Comparison of ENCODE assay signal across 20 cellular contexts in genomic region chr22:26399288-26399687, GRCh38. TPM values are rescaled to one million over a fixed set of nuclear protein-coding genes. Genes with fewer than 3 reads are reported as not detected.
A peak's percentile ranks its signal among the peaks of the same experiment; 100 is the strongest.
DNase-seq lines count a peak whose midpoint lies in the region; ATAC-seq and TF ChIP-seq lines count a peak whose summit lies in the region.
"Had no signal": no experiment of that assay in that cellular context is flagged by ENCODE, and none has a peak within 500 bp of the region (broad histone marks: within the 10 kb centered on the region; RNA-seq: fewer than 3 reads in every experiment).

No MANE protein-coding gene starts in this region.

- H2AFZ ChIP-seq in Loucy (ENCODE audit: low read length): peak overlapping the region; percentile 10; the same call in 1 of the 2 replicates

- no peaks in the 10 kb centered on the region for H3K9me3 ChIP-seq in Loucy (ENCODE audit: insufficient read depth, low read depth, low read length)
- H3K9me3 ChIP-seq: BE2C, ovary, SJSA1, thoracic aorta, vagina had no signal

- H3K4me3 Mint-ChIP-seq in brain: no peak overlapping the region
- H3K4me3 Mint-ChIP-seq: activated CD8-positive, alpha-beta T cell treated with anti-CD3 and anti-CD28 coated beads for 36 hours; CD8-positive, alpha-beta memory T cell; natural killer cell; T-helper 1 cell treated with Interleukin-12 subunit alpha and Interleukin-12 subunit beta and Interleukin-4 antibody, amounts not matched to agents 30 μg/mL and 1 μg/mL, for 36 hours had no signal

- no peak for ATAC-seq in HG03095 (IDR thresholded peaks at IDR 0.05; ENCODE audit: unreplicated experiment)
- ATAC-seq: stimulated activated naive CD8-positive, alpha-beta T cell treated with anti-CD3 and anti-CD28 coated beads, Interleukin-15, Interleukin-2, amounts not matched to agents 100 U/mL and 50 U/mL, for 24 hours had no signal

- H3K79me2 ChIP-seq in Loucy (ENCODE audit: insufficient read depth, low read length): no peaks in the 10 kb centered on the region

- peak overlapping the region in 3 of 5 experiments; percentile 87 to 92 (median 90) for H3K27ac Mint-ChIP-seq in brain
- H3K27ac Mint-ChIP-seq: activated CD8-positive, alpha-beta T cell treated with anti-CD3 and anti-CD28 coated beads for 36 hours; activated naive CD4-positive, alpha-beta T cell treated with anti-CD3 and anti-CD28 coated beads, Interleukin-2, amount 50 U/mL, for 72 hours; natural killer cell; T-helper 1 cell treated with Interleukin-12 subunit alpha and Interleukin-12 subunit beta and Interleukin-4 antibody, amounts not matched to agents 30 μg/mL and 1 μg/mL, for 36 hours had no signal

- H3K36me3 ChIP-seq in Loucy (ENCODE audit: insufficient read depth, low read length): no peaks in the 10 kb centered on the region
- H3K36me3 ChIP-seq: BE2C, ovary, SJSA1, thoracic aorta, vagina had no signal

- DNase-seq in AG08396 (ENCODE audit: low spot score): peak; percentile 26
- peak; percentile 36 for DNase-seq in hepatic stellate cell (ENCODE audit: low spot score)
- DNase-seq in glomerular visceral epithelial cell (ENCODE audit: extremely low spot score): no peak
- no peak for DNase-seq in SK-N-DZ (ENCODE audit: low spot score)
- no peak for DNase-seq in iPS-NIHi7 (ENCODE audit: extremely low spot score)
- DNase-seq: natural killer cell had no signal

- H3K9me2 ChIP-seq in Loucy (replicated peaks; ENCODE audit: low read depth, low read length): no peaks in the 10 kb centered on the region

- H4K20me1 ChIP-seq in Loucy (ENCODE audit: insufficient read depth, low read length, poor library complexity, severe bottlenecking): no peaks in the 10 kb centered on the region

- H3K9me3 Mint-ChIP-seq in brain: no peaks in the 10 kb centered on the region
- H3K9me3 Mint-ChIP-seq: activated CD8-positive, alpha-beta T cell treated with anti-CD3 and anti-CD28 coated beads for 36 hours; activated naive CD4-positive, alpha-beta T cell treated with anti-CD3 and anti-CD28 coated beads, Interleukin-2, amount 50 U/mL, for 72 hours; CD8-positive, alpha-beta memory T cell; natural killer cell; T-helper 1 cell treated with Interleukin-12 subunit alpha and Interleukin-12 subunit beta and Interleukin-4 antibody, amounts not matched to agents 30 μg/mL and 1 μg/mL, for 36 hours had no signal

- no peaks in the 10 kb centered on the region for H3K36me3 Mint-ChIP-seq in brain
- H3K36me3 Mint-ChIP-seq: activated naive CD4-positive, alpha-beta T cell treated with anti-CD3 and anti-CD28 coated beads, Interleukin-2, amount 50 U/mL, for 72 hours; CD8-positive, alpha-beta memory T cell; natural killer cell had no signal

- peaks cover 25% of the 10 kb centered on the region for H3K4me1 Mint-ChIP-seq in brain
- H3K4me1 Mint-ChIP-seq: CD8-positive, alpha-beta memory T cell; natural killer cell had no signal

- H3K4me3 ChIP-seq in Loucy (ENCODE audit: low read length, poor library complexity, severe bottlenecking): no peak overlapping the region
- H3K4me3 ChIP-seq: ovary, SJSA1, skin epidermis, thoracic aorta, vagina had no signal

- no peak overlapping the region for H3K4me2 ChIP-seq in Loucy (ENCODE audit: low read depth, low read length, poor library complexity, severe bottlenecking)

- H3F3A ChIP-seq in Loucy (ENCODE audit: low read depth): no peaks in the 10 kb centered on the region

- H3K27me3 ChIP-seq in Loucy (ENCODE audit: insufficient read depth, low read length, poor library complexity, severe bottlenecking): no peaks in the 10 kb centered on the region
- H3K27me3 ChIP-seq: BE2C, ovary, SJSA1, vagina had no signal

- TF ChIP-seq CTCF in Loucy (conservative IDR thresholded peaks at IDR 0.05; ENCODE audit: low read length) (no peak), brain (conservative IDR thresholded peaks at IDR 0.05) (no peak)

- H3K27me3 Mint-ChIP-seq in brain: peaks cover 7% of the 10 kb centered on the region

- no peaks in the 10 kb centered on the region for H3K4me1 ChIP-seq in Loucy (ENCODE audit: insufficient read depth, low read length, poor library complexity, severe bottlenecking)
- H3K4me1 ChIP-seq: BE2C, SJSA1, vagina had no signal

- no peak overlapping the region for H3K9ac ChIP-seq in Loucy (ENCODE audit: low read depth, low read length, poor library complexity, severe bottlenecking)

RNA-seq across cellular contexts. Expression of gene ASPHD2, which starts 29.8 kb away (rescaled TPM):
- polyA plus RNA-seq in brain (ENCODE audit: insufficient read depth, low read depth, low replicate concordance): 8.0 TPM
- 6.3 and 6.6 TPM in 2 replicates for polyA plus RNA-seq in SK-N-DZ (2014; cell fraction: cytosol; rRNA removed)
- polyA plus RNA-seq in SK-N-DZ (2014; cell fraction: nucleus; rRNA removed): 1.8 and 2.7 TPM in 2 replicates

Comparison
In these comparisons a context has a peak if more than half of its experiments do, and no peak if none do; other contexts are left out.
1. DNase-seq: peak in AG08396 (single experiment) and hepatic stellate cell (single experiment); none in glomerular visceral epithelial cell (single experiment), SK-N-DZ (single experiment) and iPS-NIHi7 (single experiment).